Comparison of ENCODE assay signal across 8 cellular contexts in the genomic region with DNA sequence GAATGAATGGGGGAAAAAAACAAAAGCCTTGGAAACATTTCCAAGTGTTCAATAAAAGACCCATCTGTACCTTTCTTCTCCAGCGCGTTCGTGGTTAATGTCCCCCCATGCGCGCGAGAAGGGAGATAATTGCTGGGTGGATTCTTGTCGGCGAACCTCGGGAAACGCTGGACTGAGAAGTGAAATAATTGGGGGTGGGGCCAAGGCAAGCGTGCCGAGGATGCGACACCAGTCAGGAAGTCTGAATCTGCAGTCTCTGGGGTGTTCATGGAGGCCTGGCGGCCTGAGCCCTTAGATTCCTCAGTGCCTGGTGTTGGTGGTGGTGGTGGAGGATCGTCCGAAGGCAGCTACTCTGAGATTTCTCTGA. TPM values are rescaled to one million over a fixed set of nuclear protein-coding genes. Genes with fewer than 3 reads are reported as not detected.
DNase-seq lines count a peak whose midpoint lies in the region; ATAC-seq and TF ChIP-seq lines count a peak whose summit lies in the region.

No MANE protein-coding gene starts in this region.

- intact Hi-C loops in CD14-positive monocyte (cut with micrococcal nuclease) (no loop called here), posterior vena cava (cut with DNase I) (no loop called here)

- peak; percentile 37 for ATAC-seq in GM21529 (IDR thresholded peaks at IDR 0.05; ENCODE audit: unreplicated experiment)

- H3K9me3 ChIP-seq in OCI-LY1 (ENCODE audit: low read length): no peaks in the 10 kb centered on the region
- no peaks in the 10 kb centered on the region for H3K9me3 ChIP-seq in iPS-20b (ENCODE audit: insufficient read depth, low read depth, low read length)

- no peak overlapping the region for H3K27ac ChIP-seq in OCI-LY1 (ENCODE audit: low read depth, low read length, poor library complexity, severe bottlenecking)
- no peak overlapping the region for H3K27ac ChIP-seq in iPS-20b (ENCODE audit: low read length)

- H3K4me2 ChIP-seq in OCI-LY1 (ENCODE audit: low read length): peak overlapping the region; percentile 69

- peaks cover 10% of the 10 kb centered on the region for H3K4me1 ChIP-seq in OCI-LY1 (ENCODE audit: insufficient read depth, low read length, severe bottlenecking)
- H3K4me1 ChIP-seq in iPS-20b (ENCODE audit: insufficient read depth, low read length): no peaks in the 10 kb centered on the region; the same call in none of the 2 replicates

- H3K36me3 Mint-ChIP-seq in CD14-positive monocyte: peaks cover 0 to 11% of the 10 kb centered on the region in 2 donors

- H2AFZ ChIP-seq in OCI-LY1 (ENCODE audit: low read length): no peak overlapping the region

- no peaks in the 10 kb centered on the region for H4K20me1 ChIP-seq in OCI-LY1 (ENCODE audit: insufficient read depth, low read length)

- DNase-seq in CD14-positive monocyte (ENCODE audit: low spot score) (no peak), posterior vena cava (ENCODE audit: low spot score) (no peak), NCI-H345 (lab: John Stamatoyannopoulos, UW) (no peak), 8988T (no peak), globus pallidus (ENCODE audit: low spot score) (no peak)

- no peaks in the 10 kb centered on the region for H3F3A ChIP-seq in OCI-LY1 (ENCODE audit: insufficient read depth, low read length)

- peaks cover 79 to 95% (median 91%) of the 10 kb centered on the region in 3 donors for H3K27me3 Mint-ChIP-seq in CD14-positive monocyte (ENCODE audit: low read depth in 3 of 3)

- H3K9me3 Mint-ChIP-seq in CD14-positive monocyte: peaks cover 0 to 31% (median 25%) of the 10 kb centered on the region in 7 donors

- H3K36me3 ChIP-seq in OCI-LY1 (ENCODE audit: insufficient read depth, low read length) (no peaks in the 10 kb centered on the region), iPS-20b (ENCODE audit: insufficient read depth, low read depth, low read length) (no peaks in the 10 kb centered on the region)

- H3K27me3 ChIP-seq in OCI-LY1 (ENCODE audit: insufficient read depth, low read length) (no peaks in the 10 kb centered on the region), iPS-20b (ENCODE audit: insufficient read depth, low read length) (peaks cover 98% of the 10 kb centered on the region)

- peaks cover 34% of the 10 kb centered on the region for H3K4me1 Mint-ChIP-seq in CD14-positive monocyte

- H3K4me3 ChIP-seq in OCI-LY1 (ENCODE audit: low read depth, low read length, poor library complexity, severe bottlenecking) (peak overlapping the region; percentile 54), iPS-20b (ENCODE audit: low read length) (peak overlapping the region; percentile 60; the same call in 1 of the 2 replicates)

- H3K9me2 ChIP-seq in OCI-LY1 (ENCODE audit: low read depth, low read length): no peaks in the 10 kb centered on the region

- H3K9ac ChIP-seq in OCI-LY1 (ENCODE audit: low read length) (no peak overlapping the region), iPS-20b (ENCODE audit: low read depth, low read length) (no peak overlapping the region)

- peak overlapping the region; percentile 59 to 82 for H3K4me3 Mint-ChIP-seq in CD14-positive monocyte

- no peak overlapping the region for H3K27ac Mint-ChIP-seq in CD14-positive monocyte

- no peaks in the 10 kb centered on the region for H3K79me2 ChIP-seq in OCI-LY1 (ENCODE audit: insufficient read depth, low read length)

- TF ChIP-seq CTCF in CD14-positive monocyte (IDR thresholded peaks at IDR 0.05) (peak; percentile 11), OCI-LY1 (IDR thresholded peaks at IDR 0.05; ENCODE audit: low read length) (no peak)

RNA-seq across cellular contexts. Expression of a gene that starts 5.3 kb away (rescaled TPM):
- not detected for polyA plus RNA-seq in CD14-positive monocyte
- not detected for total RNA-seq in posterior vena cava
